8 cellular contexts compared by ENCODE assay signal in genomic region chr9:92634712-92635605, GRCh38. TPM values are rescaled to one million over a fixed set of nuclear protein-coding genes. Genes with fewer than 3 reads are reported as not detected.
DNase-seq lines count a peak whose midpoint lies in the region; ATAC-seq and TF ChIP-seq lines count a peak whose summit lies in the region.

No MANE protein-coding gene starts in this region.

- CTCF ChIA-PET in AG04450 (lab: Charles Lee), result interaction anchor here (0.6 to 4.0 kb wide), 24 partner anchors 10 to 496 kb away, joined by 3 to 48 read pairs (median 4); partner anchors contain the start of genes CENPP and OGN

- H3K36me3 ChIP-seq in kidney epithelial cell (ENCODE audit: control insufficient read depth, insufficient read depth, low read length), result peaks cover 1% of the 10 kb centered on the region

- no peaks in the 10 kb centered on the region for H3K27me3 ChIP-seq in AG04450 (ENCODE audit: control insufficient read depth, insufficient read depth, low read length)
- H3K27me3 ChIP-seq in kidney epithelial cell (ENCODE audit: control insufficient read depth, insufficient read depth, low read length), result no peaks in the 10 kb centered on the region

- ATAC-seq in GM18907 (IDR thresholded peaks at IDR 0.05; ENCODE audit: unreplicated experiment) (peak; percentile 54), GM18873 (IDR thresholded peaks at IDR 0.05; ENCODE audit: low FRiP score, unreplicated experiment) (no peak)

- H3K4me3 ChIP-seq in AG04450 (ENCODE audit: low read depth, low read length), result no peak overlapping the region
- no peak overlapping the region for H3K4me3 ChIP-seq in kidney epithelial cell (ENCODE audit: low read depth, low read length)

- TF ChIP-seq CTCF in AG04450 (IDR thresholded peaks at IDR 0.05; ENCODE audit: low read depth, low read length) (peak; percentile 99), kidney epithelial cell (IDR thresholded peaks at IDR 0.05; ENCODE audit: insufficient read depth, low read length, poor library complexity, severe bottlenecking) (peak; percentile 100)

- H3K9me3 ChIP-seq in AG04450 (ENCODE audit: control insufficient read depth, insufficient read depth, low read length), result no peaks in the 10 kb centered on the region

- POLR2A ChIA-PET in AG04450 (lab: Yijun Ruan, JAX), result no interaction called here

- peak overlapping the region; percentile 31 for H3K27ac ChIP-seq in AG04450 (ENCODE audit: low read depth, low read length)
- no peak overlapping the region for H3K27ac ChIP-seq in caudate nucleus (ENCODE audit: low read depth, low read length)

- DNase-seq in AG04450 (ENCODE audit: low read depth, low spot score), result peak; percentile 39
- DNase-seq in NCI-H1694 (lab: John Stamatoyannopoulos, UW), result peak; percentile 38
- DNase-seq in activated CD4-positive, CD25-positive, alpha-beta regulatory T cell treated with anti-CD3 and anti-CD28 coated beads, Interleukin-2, amount 50 U/mL, for 16 hours (ENCODE audit: low read depth, low spot score), result peak; percentile 39
- DNase-seq in caudate nucleus (lab: John Stamatoyannopoulos, UW), result peak in 52 of 61 donors; percentile 10 to 79 (median 44)
- DNase-seq in kidney epithelial cell (ENCODE audit: low read depth), result peak; percentile 16
- DNase-seq in stimulated activated CD4-positive, alpha-beta T cell treated with anti-CD3 and anti-CD28 coated beads, Interleukin-1b, Interleukin-23, amount 100 ng/mL, for 48 hours, result peak; percentile 69

RNA-seq across cellular contexts. Expression of gene IPPK, which starts 35.0 kb away (rescaled TPM):
- polyA plus RNA-seq in AG04450 (2011; rRNA removed), result 15.1 and 17.6 TPM in 2 replicates
- 16.3 and 22.4 TPM in 2 replicates for polyA minus RNA-seq in AG04450 (2011; rRNA and poly(A)+ RNA removed)
- total RNA-seq in kidney epithelial cell, result 8.5 and 14.4 TPM in 2 replicates

Comparison
In these comparisons a context has a peak if more than half of its experiments do, and no peak if none do; other contexts are left out.
1. DNase-seq: peak in every context shown above with its lines; median percentile 69 in stimulated activated CD4-positive, alpha-beta T cell treated with anti-CD3 and anti-CD28 coated beads, Interleukin-1b, Interleukin-23, amount 100 ng/mL, for 48 hours; 44 in caudate nucleus; 39 in AG04450; 39 in activated CD4-positive, CD25-positive, alpha-beta regulatory T cell treated with anti-CD3 and anti-CD28 coated beads, Interleukin-2, amount 50 U/mL, for 16 hours; 38 in NCI-H1694; 16 in kidney epithelial cell.